Comparison of ENCODE assay signal across 8 cellular contexts in genomic region chr15:36579792-36580431, GRCh38. TPM values are rescaled to one million over a fixed set of nuclear protein-coding genes. Genes with fewer than 3 reads are reported as not detected.
A peak's percentile ranks its signal among the peaks of the same experiment; 100 is the strongest.
DNase-seq lines count a peak whose midpoint lies in the region; ATAC-seq and TF ChIP-seq lines count a peak whose summit lies in the region.

No MANE protein-coding gene starts in this region.

- H3K36me3 Mint-ChIP-seq in IgD-negative memory B cell: no peaks in the 10 kb centered on the region
- peaks cover 4% of the 10 kb centered on the region for H3K36me3 Mint-ChIP-seq in activated T-helper 2 cell treated with anti-CD3 and anti-CD28 coated beads, Interferon-gamma antibody, Interleukin-2, Interleukin-4, amounts not matched to agents 10 μg/mL and 5 μg/mL and 100 μg/mL, durations not matched to agents 14 hours and 24 hours and 36 hours (ENCODE audit: low read depth)

- peaks cover 35% of the 10 kb centered on the region for H3K4me1 ChIP-seq in DOHH2 (ENCODE audit: control insufficient read depth, low read length)
- peaks cover 0 to 41% (median 12%) of the 10 kb centered on the region in 12 donors for H3K4me1 ChIP-seq in heart left ventricle

- H3K36me3 ChIP-seq in DOHH2 (ENCODE audit: control insufficient read depth, low read length) (no peaks in the 10 kb centered on the region), heart left ventricle (no peaks in the 10 kb centered on the region)

- peaks cover 9 to 19% (median 11%) of the 10 kb centered on the region in 3 donors for H3K4me1 Mint-ChIP-seq in IgD-negative memory B cell
- H3K4me1 Mint-ChIP-seq in activated T-helper 2 cell treated with anti-CD3 and anti-CD28 coated beads, Interferon-gamma antibody, Interleukin-2, Interleukin-4, amounts not matched to agents 10 μg/mL and 5 μg/mL and 100 μg/mL, durations not matched to agents 14 hours and 24 hours and 36 hours (ENCODE audit: low read depth): peaks cover 16% of the 10 kb centered on the region

- no peaks in the 10 kb centered on the region for H3K9me2 ChIP-seq in DOHH2 (replicated peaks; ENCODE audit: control insufficient read depth, low read length)

- peaks cover 46% of the 10 kb centered on the region for H3K79me2 ChIP-seq in DOHH2 (ENCODE audit: control insufficient read depth, low read length)

- no peak for TF ChIP-seq CTCF in DOHH2 (IDR thresholded peaks at IDR 0.05; ENCODE audit: low read depth, low read length, poor library complexity, severe bottlenecking)
- peak in 1 of 12 donors; percentile 0 for TF ChIP-seq CTCF in heart left ventricle (IDR thresholded peaks at IDR 0.05)
- TF ChIP-seq CTCF in retinal pigment epithelial cell (conservative IDR thresholded peaks at IDR 0.05; ENCODE audit: low read depth, low read length): no peak

- no peaks in the 10 kb centered on the region for H4K20me1 ChIP-seq in DOHH2 (ENCODE audit: control insufficient read depth, insufficient read depth, low read depth, low read length)

- H3K27me3 Mint-ChIP-seq in IgD-negative memory B cell: no peaks in the 10 kb centered on the region
- H3K27me3 Mint-ChIP-seq in activated T-helper 2 cell treated with anti-CD3 and anti-CD28 coated beads, Interferon-gamma antibody, Interleukin-2, Interleukin-4, amounts not matched to agents 10 μg/mL and 5 μg/mL and 100 μg/mL, durations not matched to agents 14 hours and 24 hours and 36 hours (ENCODE audit: low read depth): peaks cover 9% of the 10 kb centered on the region

- H3K27me3 ChIP-seq in DOHH2 (ENCODE audit: control insufficient read depth, low read length) (no peaks in the 10 kb centered on the region), heart left ventricle (no peaks in the 10 kb centered on the region)

- no peaks in the 10 kb centered on the region for H3K9me3 ChIP-seq in DOHH2 (ENCODE audit: control insufficient read depth, insufficient read depth, low read length)
- no peaks in the 10 kb centered on the region for H3K9me3 ChIP-seq in heart left ventricle

- peak overlapping the region; percentile 90 for H3K4me3 ChIP-seq in DOHH2 (ENCODE audit: low read length)
- peak overlapping the region; percentile 15 to 83 (median 74) for H3K4me3 ChIP-seq in heart left ventricle
- peak overlapping the region; percentile 80 for H3K4me3 ChIP-seq in retinal pigment epithelial cell (ENCODE audit: low read length)

- TF ChIP-seq POLR2A in heart left ventricle (IDR thresholded peaks at IDR 0.05): no peak

- H3F3A ChIP-seq in DOHH2 (ENCODE audit: control insufficient read depth, insufficient read depth): no peaks in the 10 kb centered on the region

- DNase-seq in activated T-helper 2 cell treated with anti-CD3 and anti-CD28 coated beads, Interferon-gamma antibody, Interleukin-2, Interleukin-4, amounts not matched to agents 10 μg/mL and 5 μg/mL and 100 μg/mL, durations not matched to agents 14 hours and 24 hours and 36 hours (ENCODE audit: low spot score): no peak
- DNase-seq in heart left ventricle: peak in 4 of 5 donors; percentile 31 to 66 (median 44)
- no peak for DNase-seq in retinal pigment epithelial cell (ENCODE audit: low read depth)
- no peak for DNase-seq in NCI-H524 treated with DMSO at 0.1 percent for 48 hours (lab: John Stamatoyannopoulos, UW)
- no peak for DNase-seq in central memory CD4-positive, alpha-beta T cell

- H3K27ac Mint-ChIP-seq in IgD-negative memory B cell: peak overlapping the region; percentile 84 to 98 (median 97)
- peak overlapping the region; percentile 87 for H3K27ac Mint-ChIP-seq in activated T-helper 2 cell treated with anti-CD3 and anti-CD28 coated beads, Interferon-gamma antibody, Interleukin-2, Interleukin-4, amounts not matched to agents 10 μg/mL and 5 μg/mL and 100 μg/mL, durations not matched to agents 14 hours and 24 hours and 36 hours

- WGBS in heart left ventricle, 4 donors: 36 to 43% (median 40%) methylated on average over 17 of the region's 17 CpGs

- peak; percentile 36 for ATAC-seq in GM21381 (IDR thresholded peaks at IDR 0.05; ENCODE audit: unreplicated experiment)
- ATAC-seq in heart left ventricle: peak in 3 of 4 donors; percentile 23 to 54 (median 36)

- H3K4me2 ChIP-seq in DOHH2 (ENCODE audit: low read length): peak overlapping the region; percentile 91

- no peak overlapping the region for H3K27ac ChIP-seq in DOHH2 (ENCODE audit: low read depth, low read length)
- H3K27ac ChIP-seq in heart left ventricle: peak overlapping the region; percentile 18 to 91 (median 88)

- no peaks in the 10 kb centered on the region for H3K9me3 Mint-ChIP-seq in IgD-negative memory B cell
- no peaks in the 10 kb centered on the region for H3K9me3 Mint-ChIP-seq in activated T-helper 2 cell treated with anti-CD3 and anti-CD28 coated beads, Interferon-gamma antibody, Interleukin-2, Interleukin-4, amounts not matched to agents 10 μg/mL and 5 μg/mL and 100 μg/mL, durations not matched to agents 14 hours and 24 hours and 36 hours

- intact Hi-C loops in activated T-helper 2 cell treated with anti-CD3 and anti-CD28 coated beads, Interferon-gamma antibody, Interleukin-2, Interleukin-4, amounts not matched to agents 10 μg/mL and 5 μg/mL and 100 μg/mL, durations not matched to agents 14 hours and 24 hours and 36 hours (cut with micrococcal nuclease): no loop called here
- intact Hi-C loops in heart left ventricle (cut with DNase I): loop anchor here in 4 of 10 donors (2.0 to 10.0 kb wide), 4 partner anchors 21 to 1055 kb away; partner anchors contain the start of gene MEIS2 (in 1 of the 4)

- H3K4me3 Mint-ChIP-seq in IgD-negative memory B cell: peak overlapping the region; percentile 93 to 99 (median 96)
- peak overlapping the region; percentile 78 for H3K4me3 Mint-ChIP-seq in activated T-helper 2 cell treated with anti-CD3 and anti-CD28 coated beads, Interferon-gamma antibody, Interleukin-2, Interleukin-4, amounts not matched to agents 10 μg/mL and 5 μg/mL and 100 μg/mL, durations not matched to agents 14 hours and 24 hours and 36 hours (ENCODE audit: low read depth)

RNA-seq across cellular contexts. Expression of gene CDIN1, which starts 0.5 kb away (rescaled TPM):
- 5.4 TPM for polyA plus RNA-seq in IgD-negative memory B cell
- 10.7 and 13.9 TPM in 2 replicates for total RNA-seq in activated T-helper 2 cell treated with anti-CD3 and anti-CD28 coated beads, Interferon-gamma antibody, Interleukin-2, Interleukin-4, amounts not matched to agents 10 μg/mL and 5 μg/mL and 100 μg/mL, durations not matched to agents 14 hours and 24 hours and 36 hours
- total RNA-seq in heart left ventricle: 100 to 1,000 TPM in 8 of 9 donors, 10 to 100 TPM in 1; 67.4 to 267 (median 160) TPM
- 100 to 1,000 TPM in 1 of 2 donors, 10 to 100 TPM in 1; 90.1 to 146 TPM for polyA plus RNA-seq in heart left ventricle

Comparison
In these comparisons a context has a peak if more than half of its experiments do, and no peak if none do; other contexts are left out.
1. DNase-seq: peak in heart left ventricle (4 of 5); none in activated T-helper 2 cell treated with anti-CD3 and anti-CD28 coated beads, Interferon-gamma antibody, Interleukin-2, Interleukin-4, amounts not matched to agents 10 μg/mL and 5 μg/mL and 100 μg/mL, durations not matched to agents 14 hours and 24 hours and 36 hours (single experiment), retinal pigment epithelial cell (single experiment), NCI-H524 treated with DMSO at 0.1 percent for 48 hours (single experiment) and central memory CD4-positive, alpha-beta T cell (single experiment).
2. Peak in every context shown above with its lines, with median percentiles within 50 percentile points of each other: H3K4me3 ChIP-seq.